ENCODE assay signal across 1 cellular context in genomic region chr2:62197609-62198236, GRCh38.
TF ChIP-seq lines count a peak whose summit lies in the region.

No MANE protein-coding gene starts in this region.

TF ChIP-seq in HepG2, 621 proteins besides CTCF, POLR2A, EP300 and RAD21 (continued from another document and continues in another):
- no peak for TF ChIP-seq CSRNP1 (CRISPR knock-in tag; IDR thresholded peaks at IDR 0.05)
- no peak for TF ChIP-seq ZXDC (CRISPR knock-in tag; IDR thresholded peaks at IDR 0.05)
- no peak for TF ChIP-seq GATAD1 (CRISPR knock-in tag; IDR thresholded peaks at IDR 0.05)
- TF ChIP-seq SSRP1 (CRISPR knock-in tag; IDR thresholded peaks at IDR 0.05), result no peak
- TF ChIP-seq THRA (CRISPR knock-in tag; IDR thresholded peaks at IDR 0.05; ENCODE audit: borderline replicate concordance), result no peak
- no peak for TF ChIP-seq KDM6A (CRISPR knock-in tag; IDR thresholded peaks at IDR 0.05; ENCODE audit: low read depth)
- TF ChIP-seq ZNF839 (CRISPR knock-in tag; IDR thresholded peaks at IDR 0.05; ENCODE audit: borderline replicate concordance), result no peak
- TF ChIP-seq E2F5 (CRISPR knock-in tag; conservative IDR thresholded peaks at IDR 0.05), result no peak
- peak; percentile 82 for TF ChIP-seq UBTF (CRISPR knock-in tag; IDR thresholded peaks at IDR 0.05)
- no peak for TF ChIP-seq ZNF644 (CRISPR knock-in tag; IDR thresholded peaks at IDR 0.05; ENCODE audit: low read depth)
- no peak for TF ChIP-seq SALL2 (CRISPR knock-in tag; IDR thresholded peaks at IDR 0.05)
- TF ChIP-seq FOXM1 (CRISPR knock-in tag; IDR thresholded peaks at IDR 0.05), result no peak
- TF ChIP-seq CREB1 (IDR thresholded peaks at IDR 0.05), result no peak
- TF ChIP-seq CREB1 (CRISPR knock-in tag; IDR thresholded peaks at IDR 0.05), result no peak
- 0 out of 2 replicates have a peak, but pooled peaks have one; percentile 39 for TF ChIP-seq ZNF350 (CRISPR knock-in tag; IDR thresholded peaks at IDR 0.05; ENCODE audit: borderline replicate concordance, low read depth)
- no peak for TF ChIP-seq AGO2 (optimal IDR thresholded peaks at IDR 0.05; ENCODE audit: low read depth, low read length)
- TF ChIP-seq GZF1 (CRISPR knock-in tag; IDR thresholded peaks at IDR 0.05), result no peak
- TF ChIP-seq ZNF776 (CRISPR knock-in tag; IDR thresholded peaks at IDR 0.05), result no peak
- no peak for TF ChIP-seq GPN1 (CRISPR knock-in tag; IDR thresholded peaks at IDR 0.05; ENCODE audit: borderline replicate concordance)
- TF ChIP-seq MXD1 (CRISPR knock-in tag; IDR thresholded peaks at IDR 0.05), result peak; percentile 74; the same call in 1 of the 2 replicates
- TF ChIP-seq ZNF180 (CRISPR knock-in tag; IDR thresholded peaks at IDR 0.05; ENCODE audit: borderline replicate concordance, low read depth), result no peak
- TF ChIP-seq SP1 (IDR thresholded peaks at IDR 0.05), result no peak
- no peak for TF ChIP-seq SP1 (CRISPR knock-in tag; IDR thresholded peaks at IDR 0.05)
- TF ChIP-seq MXD3 (CRISPR knock-in tag; IDR thresholded peaks at IDR 0.05), result no peak
- TF ChIP-seq RXRA (CRISPR knock-in tag; IDR thresholded peaks at IDR 0.05), result no peak
- TF ChIP-seq ZNF18 (CRISPR knock-in tag; IDR thresholded peaks at IDR 0.05; ENCODE audit: insufficient replicate concordance), result no peak
- peak; percentile 80 for TF ChIP-seq SAP130 (CRISPR knock-in tag; IDR thresholded peaks at IDR 0.05; ENCODE audit: low read depth)
- TF ChIP-seq EED (CRISPR knock-in tag; IDR thresholded peaks at IDR 0.05), result no peak
- no peak for TF ChIP-seq ZNF784 (CRISPR knock-in tag; IDR thresholded peaks at IDR 0.05; ENCODE audit: borderline replicate concordance)
- no peak for TF ChIP-seq KLF13 (CRISPR knock-in tag; IDR thresholded peaks at IDR 0.05)
- TF ChIP-seq HNRNPK (IDR thresholded peaks at IDR 0.05; ENCODE audit: low read depth, low read length, poor library complexity, severe bottlenecking), result no peak
- TF ChIP-seq NR2F6 (IDR thresholded peaks at IDR 0.05), result 0 out of 2 replicates have a peak, but pooled peaks have one; percentile 17
- no peak for TF ChIP-seq NR2F6 (CRISPR knock-in tag; IDR thresholded peaks at IDR 0.05)
- no peak for TF ChIP-seq XBP1 (CRISPR knock-in tag; IDR thresholded peaks at IDR 0.05)
- no peak for TF ChIP-seq ZNF710 (CRISPR knock-in tag; IDR thresholded peaks at IDR 0.05; ENCODE audit: borderline replicate concordance)
- no peak for TF ChIP-seq TFDP2 (CRISPR knock-in tag; IDR thresholded peaks at IDR 0.05)
- TF ChIP-seq RBAK (CRISPR knock-in tag; IDR thresholded peaks at IDR 0.05), result no peak
- no peak for TF ChIP-seq MAF1 (CRISPR knock-in tag; IDR thresholded peaks at IDR 0.05; ENCODE audit: borderline replicate concordance)
- TF ChIP-seq ZNF841 (CRISPR knock-in tag; IDR thresholded peaks at IDR 0.05; ENCODE audit: borderline replicate concordance), result no peak
- no peak for TF ChIP-seq GATAD2A (CRISPR knock-in tag; IDR thresholded peaks at IDR 0.05)
- peak; percentile 47 for TF ChIP-seq AGO1 (IDR thresholded peaks at IDR 0.05; ENCODE audit: low read depth, low read length, poor library complexity, severe bottlenecking)
- no peak for TF ChIP-seq ATF4 (CRISPR knock-in tag; IDR thresholded peaks at IDR 0.05)
- TF ChIP-seq ZNF335 (CRISPR knock-in tag; IDR thresholded peaks at IDR 0.05), result no peak
- TF ChIP-seq ZNF660 (CRISPR knock-in tag; IDR thresholded peaks at IDR 0.05; ENCODE audit: borderline replicate concordance, low read depth), result no peak
- no peak for TF ChIP-seq TOE1 (CRISPR knock-in tag; IDR thresholded peaks at IDR 0.05)
- TF ChIP-seq ZNF260 (CRISPR knock-in tag; IDR thresholded peaks at IDR 0.05; ENCODE audit: borderline replicate concordance, low read depth), result no peak
- TF ChIP-seq CAMTA2 (CRISPR knock-in tag; IDR thresholded peaks at IDR 0.05; ENCODE audit: borderline replicate concordance), result no peak
- TF ChIP-seq ZNF83 (CRISPR knock-in tag; IDR thresholded peaks at IDR 0.05; ENCODE audit: borderline replicate concordance), result no peak
- TF ChIP-seq PLRG1 (conservative IDR thresholded peaks at IDR 0.05), result no peak
- TF ChIP-seq ZNF34 (CRISPR knock-in tag; IDR thresholded peaks at IDR 0.05; ENCODE audit: borderline replicate concordance), result no peak
- no peak for TF ChIP-seq ZNF569 (CRISPR knock-in tag; IDR thresholded peaks at IDR 0.05; ENCODE audit: borderline replicate concordance)
- no peak for TF ChIP-seq TBX3 (IDR thresholded peaks at IDR 0.05; ENCODE audit: borderline replicate concordance)
